In the genomic region with DNA sequence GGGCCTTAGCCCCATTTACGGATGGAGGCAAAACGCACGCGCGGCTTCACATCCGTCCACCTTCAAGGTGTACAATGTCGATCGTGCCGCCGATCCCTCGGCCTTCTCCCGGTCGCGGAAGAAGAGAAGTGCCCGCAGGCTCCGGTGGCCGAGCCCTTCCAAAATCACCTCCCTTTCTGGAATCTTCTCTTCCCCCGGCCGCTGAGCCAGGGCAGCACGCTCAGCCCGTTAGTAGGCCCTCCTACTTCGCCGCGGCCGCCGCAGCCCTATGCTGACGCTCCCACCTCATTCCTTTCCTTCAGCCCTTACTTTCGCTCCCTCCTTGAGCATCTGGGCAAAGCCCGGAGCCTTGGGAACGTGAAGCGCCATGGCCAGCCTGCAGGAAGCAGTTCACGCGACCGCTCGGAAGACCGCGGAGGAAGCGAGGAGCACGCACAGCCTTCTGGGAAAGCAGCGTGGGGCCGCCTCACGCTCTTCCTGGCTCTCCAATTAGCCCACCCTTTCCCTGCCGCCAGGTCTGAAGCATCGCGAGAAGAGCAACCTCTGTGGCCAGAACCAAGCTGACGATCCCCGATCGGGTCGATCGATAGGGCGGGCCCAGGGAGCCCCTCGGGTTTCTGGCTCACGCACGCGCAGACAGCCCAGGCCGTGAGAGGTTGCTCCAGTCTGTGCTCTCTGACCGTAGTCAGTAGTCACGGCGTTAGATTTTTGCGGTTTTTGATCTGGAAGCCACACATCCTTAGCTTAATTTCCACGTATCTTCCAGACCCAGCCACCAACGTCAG, we compare ENCODE assay signal across 1 cellular context.
A peak's percentile ranks its signal among the peaks of the same experiment; 100 is the strongest.
TF ChIP-seq lines count a peak whose summit lies in the region.

A gene with protein sequence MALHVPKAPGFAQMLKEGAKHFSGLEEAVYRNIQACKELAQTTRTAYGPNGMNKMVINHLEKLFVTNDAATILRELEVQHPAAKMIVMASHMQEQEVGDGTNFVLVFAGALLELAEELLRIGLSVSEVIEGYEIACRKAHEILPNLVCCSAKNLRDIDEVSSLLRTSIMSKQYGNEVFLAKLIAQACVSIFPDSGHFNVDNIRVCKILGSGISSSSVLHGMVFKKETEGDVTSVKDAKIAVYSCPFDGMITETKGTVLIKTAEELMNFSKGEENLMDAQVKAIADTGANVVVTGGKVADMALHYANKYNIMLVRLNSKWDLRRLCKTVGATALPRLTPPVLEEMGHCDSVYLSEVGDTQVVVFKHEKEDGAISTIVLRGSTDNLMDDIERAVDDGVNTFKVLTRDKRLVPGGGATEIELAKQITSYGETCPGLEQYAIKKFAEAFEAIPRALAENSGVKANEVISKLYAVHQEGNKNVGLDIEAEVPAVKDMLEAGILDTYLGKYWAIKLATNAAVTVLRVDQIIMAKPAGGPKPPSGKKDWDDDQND (minus strand): TSS at position 427 of the 785 bp plus-strand sequence. CDS start 58 bp downstream, at position 369.

TF ChIP-seq in HepG2, 621 proteins besides CTCF, POLR2A, EP300 and RAD21 (continued from another document and continues in another):
- no peak for TF ChIP-seq HIC2 (CRISPR knock-in tag; IDR thresholded peaks at IDR 0.05; ENCODE audit: low read depth)
- TF ChIP-seq ZNF17 (CRISPR knock-in tag; IDR thresholded peaks at IDR 0.05): no peak
- TF ChIP-seq KLF12 (CRISPR knock-in tag; IDR thresholded peaks at IDR 0.05; ENCODE audit: borderline replicate concordance): peak; percentile 78; the same call in 1 of the 2 replicates
- 0 out of 2 replicates have a peak, but pooled peaks have one; percentile 50 for TF ChIP-seq NFKBIZ (CRISPR knock-in tag; IDR thresholded peaks at IDR 0.05)
- peak; percentile 22 for TF ChIP-seq ZNF18 (CRISPR knock-in tag; IDR thresholded peaks at IDR 0.05; ENCODE audit: insufficient replicate concordance)
- TF ChIP-seq ZBTB3 (CRISPR knock-in tag; IDR thresholded peaks at IDR 0.05; ENCODE audit: borderline replicate concordance, low read depth): peak; percentile 58; the same call in 1 of the 2 replicates
- peak; percentile 88 for TF ChIP-seq MAX (IDR thresholded peaks at IDR 0.05)
- TF ChIP-seq HNRNPL (IDR thresholded peaks at IDR 0.05; ENCODE audit: low read depth, low read length): peak; percentile 54; the same call in 1 of the 2 replicates
- no peak for TF ChIP-seq SOX6 (IDR thresholded peaks at IDR 0.05)
- TF ChIP-seq SOX6 (CRISPR knock-in tag; IDR thresholded peaks at IDR 0.05): peak; percentile 57; the same call in 1 of the 2 replicates
- TF ChIP-seq SPEN (CRISPR knock-in tag; IDR thresholded peaks at IDR 0.05; ENCODE audit: low read depth): peak; percentile 98
- no peak for TF ChIP-seq ZNF468 (CRISPR knock-in tag; IDR thresholded peaks at IDR 0.05)
- no peak for TF ChIP-seq PHB2 (IDR thresholded peaks at IDR 0.05; ENCODE audit: partially characterized antibody)
- no peak for TF ChIP-seq ZNF557 (CRISPR knock-in tag; IDR thresholded peaks at IDR 0.05)
- TF ChIP-seq KLF13 (CRISPR knock-in tag; IDR thresholded peaks at IDR 0.05): 0 out of 2 replicates have a peak, but pooled peaks have one; percentile 2
- TF ChIP-seq SOX5 (CRISPR knock-in tag; IDR thresholded peaks at IDR 0.05; ENCODE audit: borderline replicate concordance): peak; percentile 67
- no peak for TF ChIP-seq ZBTB8A (CRISPR knock-in tag; IDR thresholded peaks at IDR 0.05; ENCODE audit: borderline replicate concordance, low read depth)
- TF ChIP-seq NFRKB (IDR thresholded peaks at IDR 0.05): no peak
- TF ChIP-seq, protein P1, sequence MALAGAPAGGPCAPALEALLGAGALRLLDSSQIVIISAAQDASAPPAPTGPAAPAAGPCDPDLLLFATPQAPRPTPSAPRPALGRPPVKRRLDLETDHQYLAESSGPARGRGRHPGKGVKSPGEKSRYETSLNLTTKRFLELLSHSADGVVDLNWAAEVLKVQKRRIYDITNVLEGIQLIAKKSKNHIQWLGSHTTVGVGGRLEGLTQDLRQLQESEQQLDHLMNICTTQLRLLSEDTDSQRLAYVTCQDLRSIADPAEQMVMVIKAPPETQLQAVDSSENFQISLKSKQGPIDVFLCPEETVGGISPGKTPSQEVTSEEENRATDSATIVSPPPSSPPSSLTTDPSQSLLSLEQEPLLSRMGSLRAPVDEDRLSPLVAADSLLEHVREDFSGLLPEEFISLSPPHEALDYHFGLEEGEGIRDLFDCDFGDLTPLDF (CRISPR knock-in tag; IDR thresholded peaks at IDR 0.05): peak; percentile 64
- no peak for TF ChIP-seq ZNF431 (CRISPR knock-in tag; IDR thresholded peaks at IDR 0.05; ENCODE audit: borderline replicate concordance, low read depth)
- TF ChIP-seq KMT2B (CRISPR knock-in tag; IDR thresholded peaks at IDR 0.05): peak; percentile 98
- no peak; the same call in 1 of the 2 replicates for TF ChIP-seq ZNF460 (CRISPR knock-in tag; IDR thresholded peaks at IDR 0.05; ENCODE audit: borderline replicate concordance)
- TF ChIP-seq SMAD1 (CRISPR knock-in tag; IDR thresholded peaks at IDR 0.05; ENCODE audit: borderline replicate concordance, low read depth): no peak
- peak; percentile 78; the same call in 1 of the 2 replicates for TF ChIP-seq MAZ (IDR thresholded peaks at IDR 0.05; ENCODE audit: borderline replicate concordance, low read depth, low read length)
- TF ChIP-seq MAZ (CRISPR knock-in tag; IDR thresholded peaks at IDR 0.05; ENCODE audit: low read depth): peak; percentile 70
- TF ChIP-seq ZNF251 (CRISPR knock-in tag; IDR thresholded peaks at IDR 0.05): 0 out of 2 replicates have a peak, but pooled peaks have one; percentile 63
- no peak for TF ChIP-seq ZNF660 (CRISPR knock-in tag; IDR thresholded peaks at IDR 0.05; ENCODE audit: borderline replicate concordance, low read depth)
- TF ChIP-seq ATF7 (IDR thresholded peaks at IDR 0.05): no peak
- TF ChIP-seq ATF7 (CRISPR knock-in tag; IDR thresholded peaks at IDR 0.05): no peak
- TF ChIP-seq WIZ (CRISPR knock-in tag; IDR thresholded peaks at IDR 0.05): no peak
- TF ChIP-seq, protein P2, sequence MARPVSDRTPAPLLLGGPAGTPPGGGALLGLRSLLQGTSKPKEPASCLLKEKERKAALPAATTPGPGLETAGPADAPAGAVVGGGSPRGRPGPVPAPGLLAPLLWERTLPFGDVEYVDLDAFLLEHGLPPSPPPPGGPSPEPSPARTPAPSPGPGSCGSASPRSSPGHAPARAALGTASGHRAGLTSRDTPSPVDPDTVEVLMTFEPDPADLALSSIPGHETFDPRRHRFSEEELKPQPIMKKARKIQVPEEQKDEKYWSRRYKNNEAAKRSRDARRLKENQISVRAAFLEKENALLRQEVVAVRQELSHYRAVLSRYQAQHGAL (CRISPR knock-in tag; IDR thresholded peaks at IDR 0.05; ENCODE audit: not compliant biosample characterization): no peak
- TF ChIP-seq ZNF253 (CRISPR knock-in tag; IDR thresholded peaks at IDR 0.05; ENCODE audit: borderline replicate concordance): 0 out of 2 replicates have a peak, but pooled peaks have one; percentile 42
- no peak for TF ChIP-seq ZNF30 (CRISPR knock-in tag; IDR thresholded peaks at IDR 0.05)
- TF ChIP-seq RBM22 (optimal IDR thresholded peaks at IDR 0.05; ENCODE audit: low read length): no peak
- TF ChIP-seq ZNF121 (CRISPR knock-in tag; IDR thresholded peaks at IDR 0.05): no peak
- TF ChIP-seq HNF1A (IDR thresholded peaks at IDR 0.05; ENCODE audit: low read depth): peak; percentile 41; the same call in 1 of the 2 replicates
- TF ChIP-seq HNF1A (CRISPR knock-in tag; IDR thresholded peaks at IDR 0.05; ENCODE audit: borderline replicate concordance): no peak; the same call in 1 of the 2 replicates
- no peak for TF ChIP-seq ZNF235 (CRISPR knock-in tag; IDR thresholded peaks at IDR 0.05; ENCODE audit: borderline replicate concordance)
- no peak for TF ChIP-seq TBX3 (IDR thresholded peaks at IDR 0.05; ENCODE audit: borderline replicate concordance)
- TF ChIP-seq, protein P3, sequence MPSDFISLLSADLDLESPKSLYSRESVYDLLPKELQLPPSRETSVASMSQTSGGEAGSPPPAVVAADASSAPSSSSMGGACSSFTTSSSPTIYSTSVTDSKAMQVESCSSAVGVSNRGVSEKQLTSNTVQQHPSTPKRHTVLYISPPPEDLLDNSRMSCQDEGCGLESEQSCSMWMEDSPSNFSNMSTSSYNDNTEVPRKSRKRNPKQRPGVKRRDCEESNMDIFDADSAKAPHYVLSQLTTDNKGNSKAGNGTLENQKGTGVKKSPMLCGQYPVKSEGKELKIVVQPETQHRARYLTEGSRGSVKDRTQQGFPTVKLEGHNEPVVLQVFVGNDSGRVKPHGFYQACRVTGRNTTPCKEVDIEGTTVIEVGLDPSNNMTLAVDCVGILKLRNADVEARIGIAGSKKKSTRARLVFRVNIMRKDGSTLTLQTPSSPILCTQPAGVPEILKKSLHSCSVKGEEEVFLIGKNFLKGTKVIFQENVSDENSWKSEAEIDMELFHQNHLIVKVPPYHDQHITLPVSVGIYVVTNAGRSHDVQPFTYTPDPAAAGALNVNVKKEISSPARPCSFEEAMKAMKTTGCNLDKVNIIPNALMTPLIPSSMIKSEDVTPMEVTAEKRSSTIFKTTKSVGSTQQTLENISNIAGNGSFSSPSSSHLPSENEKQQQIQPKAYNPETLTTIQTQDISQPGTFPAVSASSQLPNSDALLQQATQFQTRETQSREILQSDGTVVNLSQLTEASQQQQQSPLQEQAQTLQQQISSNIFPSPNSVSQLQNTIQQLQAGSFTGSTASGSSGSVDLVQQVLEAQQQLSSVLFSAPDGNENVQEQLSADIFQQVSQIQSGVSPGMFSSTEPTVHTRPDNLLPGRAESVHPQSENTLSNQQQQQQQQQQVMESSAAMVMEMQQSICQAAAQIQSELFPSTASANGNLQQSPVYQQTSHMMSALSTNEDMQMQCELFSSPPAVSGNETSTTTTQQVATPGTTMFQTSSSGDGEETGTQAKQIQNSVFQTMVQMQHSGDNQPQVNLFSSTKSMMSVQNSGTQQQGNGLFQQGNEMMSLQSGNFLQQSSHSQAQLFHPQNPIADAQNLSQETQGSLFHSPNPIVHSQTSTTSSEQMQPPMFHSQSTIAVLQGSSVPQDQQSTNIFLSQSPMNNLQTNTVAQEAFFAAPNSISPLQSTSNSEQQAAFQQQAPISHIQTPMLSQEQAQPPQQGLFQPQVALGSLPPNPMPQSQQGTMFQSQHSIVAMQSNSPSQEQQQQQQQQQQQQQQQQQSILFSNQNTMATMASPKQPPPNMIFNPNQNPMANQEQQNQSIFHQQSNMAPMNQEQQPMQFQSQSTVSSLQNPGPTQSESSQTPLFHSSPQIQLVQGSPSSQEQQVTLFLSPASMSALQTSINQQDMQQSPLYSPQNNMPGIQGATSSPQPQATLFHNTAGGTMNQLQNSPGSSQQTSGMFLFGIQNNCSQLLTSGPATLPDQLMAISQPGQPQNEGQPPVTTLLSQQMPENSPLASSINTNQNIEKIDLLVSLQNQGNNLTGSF (CRISPR knock-in tag; IDR thresholded peaks at IDR 0.05): 0 out of 2 replicates have a peak, but pooled peaks have one; percentile 48
- TF ChIP-seq MATR3 (CRISPR knock-in tag; IDR thresholded peaks at IDR 0.05): no peak
